18 cellular contexts compared by ENCODE assay signal in the genomic region with DNA sequence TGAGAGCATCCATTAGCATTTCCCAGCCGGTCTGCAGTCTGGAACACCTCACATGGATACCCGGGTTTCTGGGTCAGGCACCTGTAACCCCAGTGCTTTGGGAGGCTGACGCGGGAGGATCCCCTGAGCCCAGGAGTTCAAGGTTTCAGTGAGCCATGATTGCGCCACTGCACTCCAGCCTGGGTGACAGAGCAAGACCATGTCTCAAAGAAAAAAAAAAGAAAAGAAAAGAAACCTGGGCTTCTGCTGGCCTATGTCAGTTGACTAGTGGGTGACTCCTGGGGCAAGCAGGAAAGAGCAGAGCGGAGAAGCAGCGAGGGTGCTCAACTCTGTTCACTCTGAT.
DNase-seq lines count a peak whose midpoint lies in the region; ATAC-seq and TF ChIP-seq lines count a peak whose summit lies in the region.
"Had no signal": no experiment of that assay in that cellular context is flagged by ENCODE, and none has a peak within 500 bp of the region (broad histone marks: within the 10 kb centered on the region; RNA-seq: fewer than 3 reads in every experiment).

No MANE protein-coding gene starts in this region.

- H4K91ac ChIP-seq in mesenchymal stem cell (ENCODE audit: low read length), result peak overlapping the region; percentile 96

- H3K9me3 Mint-ChIP-seq in CD14-positive monocyte, result no peaks in the 10 kb centered on the region
- H3K9me3 Mint-ChIP-seq: activated B cell treated with CpG ODN at 0.5 μM for 24 hours; activated naive CD8-positive, alpha-beta T cell treated with anti-CD3 and anti-CD28 coated beads, Interleukin-2, amount 50 U/mL, for 24 hours; effector memory CD8-positive, alpha-beta T cell had no signal

- H3K4ac ChIP-seq in mesenchymal stem cell (ENCODE audit: low read depth in 1 of 2, low read length in 2 of 2), result peak overlapping the region; percentile 49 to 96

- H3K23ac ChIP-seq in mesenchymal stem cell (ENCODE audit: low read length in 2 of 2), result no peak overlapping the region

- no peak overlapping the region for H3K9ac ChIP-seq in mesenchymal stem cell (ENCODE audit: low read length)

- no peak for ATAC-seq in GM18520 (IDR thresholded peaks at IDR 0.05; ENCODE audit: unreplicated experiment)
- ATAC-seq: activated naive CD8-positive, alpha-beta T cell treated with anti-CD3 and anti-CD28 coated beads, Interleukin-2, amount 50 U/mL, for 24 hours; effector memory CD8-positive, alpha-beta T cell; HCT116; T-helper 17 cell had no signal

- peak overlapping the region in 1 of 2 experiments; percentile 97 for H3K14ac ChIP-seq in mesenchymal stem cell (ENCODE audit: low read length in 2 of 2)

- peak overlapping the region; percentile 94 to 99 for H2BK12ac ChIP-seq in mesenchymal stem cell (ENCODE audit: low read length in 2 of 2)

- peak overlapping the region; percentile 96 for H4K8ac ChIP-seq in mesenchymal stem cell (ENCODE audit: low read length)

- peaks cover 20% of the 10 kb centered on the region for H3K79me1 ChIP-seq in mesenchymal stem cell (replicated peaks; ENCODE audit: low read length, poor library complexity, severe bottlenecking)

- no peaks in the 10 kb centered on the region for H3K36me3 ChIP-seq in Peyer's patch
- peaks cover 9 to 18% of the 10 kb centered on the region in 2 experiments for H3K36me3 ChIP-seq in mesenchymal stem cell (ENCODE audit: control insufficient read depth in 1 of 2, insufficient read depth in 2 of 2, low read depth in 1 of 2, low read length in 2 of 2)
- H3K36me3 ChIP-seq in stomach, result peaks cover 10 to 37% (median 32%) of the 10 kb centered on the region in 4 donors

- H3K4me3 ChIP-seq in Peyer's patch (no peak overlapping the region), mesenchymal stem cell (ENCODE audit: insufficient read depth in 1 of 2, low read depth in 1 of 2, low read length in 2 of 2) (no peak overlapping the region), stomach (no peak overlapping the region)

- intact Hi-C loops in CD14-positive monocyte (cut with micrococcal nuclease) (no loop called here), stomach (cut with DNase I; ENCODE audit: low total_unique reads) (no loop called here)

- H3K27me3 Mint-ChIP-seq in CD14-positive monocyte (ENCODE audit: low read depth in 3 of 3), result peaks cover 0 to 2% (median 0%) of the 10 kb centered on the region in 3 donors
- H3K27me3 Mint-ChIP-seq: activated B cell treated with CpG ODN at 0.5 μM for 24 hours; activated naive CD8-positive, alpha-beta T cell treated with anti-CD3 and anti-CD28 coated beads, Interleukin-2, amount 50 U/mL, for 24 hours; effector memory CD8-positive, alpha-beta T cell; T-helper 17 cell had no signal

- TF ChIP-seq CTCF in CD14-positive monocyte (IDR thresholded peaks at IDR 0.05), result no peak
- TF ChIP-seq CTCF in Peyer's patch (IDR thresholded peaks at IDR 0.05), result no peak
- TF ChIP-seq CTCF in stomach (IDR thresholded peaks at IDR 0.05), result no peak
- TF ChIP-seq CTCF in GM10266 (IDR thresholded peaks at IDR 0.05; ENCODE audit: control insufficient read depth, insufficient read depth, low read depth, missing control alignments), result no peak

- 96% methylated on average over 7 of the region's 7 CpGs for WGBS in mesenchymal stem cell
- 93 to 97% (median 94%) methylated on average over 7 of the region's 7 CpGs for WGBS in stomach, 5 donors

- H2AFZ ChIP-seq in mesenchymal stem cell (ENCODE audit: low read depth, low read length), result peak overlapping the region; percentile 3

- peak; percentile 41 for DNase-seq in CD14-positive monocyte (ENCODE audit: low spot score)
- DNase-seq in Peyer's patch, result peak in 1 of 3 donors; percentile 39
- no peak for DNase-seq in mesenchymal stem cell
- DNase-seq in stomach, result no peak
- DNase-seq in SKM-1 (lab: John Stamatoyannopoulos, UW; ENCODE audit: unreplicated experiment), result no peak
- no peak for DNase-seq in activated CD4-positive, CD25-positive, alpha-beta regulatory T cell (lab: John Stamatoyannopoulos, UW)
- no peak for DNase-seq in GM10266 (ENCODE audit: extremely low spot score)
- DNase-seq: activated B cell treated with CpG ODN at 0.5 μM for 24 hours; activated CD8-positive, alpha-beta memory T cell treated with anti-CD3 and anti-CD28 coated beads for 24 hours; activated naive CD8-positive, alpha-beta T cell treated with anti-CD3 and anti-CD28 coated beads, Interleukin-2, amount 50 U/mL, for 24 hours; central memory CD4-positive, alpha-beta T cell; COR-L47; effector memory CD8-positive, alpha-beta T cell; NCI-H446 treated with DMSO at 0.1 percent for 48 hours; stimulated activated naive CD4-positive, alpha-beta T cell treated with Interleukin-2 at 50 U/mL for 16 hours; T-helper 17 cell had no signal

- H3K4me1 ChIP-seq in Peyer's patch, result peaks cover 0 to 78% (median 5%) of the 10 kb centered on the region in 4 donors
- peaks cover 31% of the 10 kb centered on the region for H3K4me1 ChIP-seq in mesenchymal stem cell (ENCODE audit: control insufficient read depth, insufficient read depth, low read depth, low read length)
- peaks cover 33 to 82% (median 67%) of the 10 kb centered on the region in 4 donors for H3K4me1 ChIP-seq in stomach

- H2AK5ac ChIP-seq in mesenchymal stem cell (ENCODE audit: low read length, severe bottlenecking), result peak overlapping the region; percentile 49

- H3K27ac ChIP-seq in Peyer's patch, result peak overlapping the region; percentile 34 to 80 (median 56)
- H3K27ac ChIP-seq in mesenchymal stem cell (ENCODE audit: low read length, poor library complexity, severe bottlenecking), result no peak overlapping the region
- peak overlapping the region in 4 of 5 donors; percentile 66 to 86 (median 80) for H3K27ac ChIP-seq in stomach

- peak overlapping the region; percentile 69 for H2BK120ac ChIP-seq in mesenchymal stem cell (ENCODE audit: low read depth, low read length)

- no peak overlapping the region for H2BK5ac ChIP-seq in mesenchymal stem cell (ENCODE audit: low read depth, low read length, poor library complexity, severe bottlenecking)

- no peak overlapping the region for H3K4me2 ChIP-seq in mesenchymal stem cell (ENCODE audit: low read length, poor library complexity, severe bottlenecking)

- peak overlapping the region; percentile 74 to 99 for H3K18ac ChIP-seq in mesenchymal stem cell (ENCODE audit: low read depth in 1 of 2, low read length in 2 of 2)

- H3K27me3 ChIP-seq in Peyer's patch (no peaks in the 10 kb centered on the region), mesenchymal stem cell (ENCODE audit: control insufficient read depth in 1 of 2, insufficient read depth in 1 of 2, low read length in 2 of 2) (no peaks in the 10 kb centered on the region), stomach (no peaks in the 10 kb centered on the region)

- H3K9me3 ChIP-seq in Peyer's patch (no peaks in the 10 kb centered on the region), mesenchymal stem cell (ENCODE audit: control insufficient read depth, low read length) (no peaks in the 10 kb centered on the region), stomach (no peaks in the 10 kb centered on the region)

- TF ChIP-seq POLR2A in Peyer's patch (IDR thresholded peaks at IDR 0.05) (no peak), stomach (IDR thresholded peaks at IDR 0.05) (no peak)

- H3K4me3 Mint-ChIP-seq in CD14-positive monocyte, result no peak overlapping the region
- H3K4me3 Mint-ChIP-seq: activated B cell treated with CpG ODN at 0.5 μM for 24 hours; activated naive CD8-positive, alpha-beta T cell treated with anti-CD3 and anti-CD28 coated beads, Interleukin-2, amount 50 U/mL, for 24 hours; effector memory CD8-positive, alpha-beta T cell; T-helper 17 cell had no signal

- H3K4me1 Mint-ChIP-seq in CD14-positive monocyte, result peaks cover 9% of the 10 kb centered on the region

- H3K36me3 Mint-ChIP-seq in CD14-positive monocyte, result peaks cover 31 to 32% of the 10 kb centered on the region in 2 donors

- TF ChIP-seq EP300 in stomach (IDR thresholded peaks at IDR 0.05), result no peak

- peak overlapping the region; percentile 2 for H2BK15ac ChIP-seq in mesenchymal stem cell (ENCODE audit: low read depth, poor library complexity, severe bottlenecking)

- H3K27ac Mint-ChIP-seq in CD14-positive monocyte, result peak overlapping the region in 3 of 7 donors; percentile 19 to 58 (median 46)
- H3K27ac Mint-ChIP-seq: activated B cell treated with CpG ODN at 0.5 μM for 24 hours; activated naive CD8-positive, alpha-beta T cell treated with anti-CD3 and anti-CD28 coated beads, Interleukin-2, amount 50 U/mL, for 24 hours; effector memory CD8-positive, alpha-beta T cell; T-helper 17 cell had no signal
